In genomic region chr14:57261604-57262003, GRCh38 we compare ENCODE assay signal across 25 cellular contexts.
"Had no signal": no experiment of that assay in that cellular context is flagged by ENCODE, and none has a peak within 500 bp of the region (broad histone marks: within the 10 kb centered on the region; RNA-seq: fewer than 3 reads in every experiment).

No MANE protein-coding gene starts in this region.

- FAIRE-seq: keratinocyte had no signal

- H3K27me3 ChIP-seq: dorsolateral prefrontal cortex, heart left ventricle, neural progenitor cell, pancreas, suprapubic skin, thyroid gland, upper lobe of right lung, vagina had no signal

- H3K27ac Mint-ChIP-seq: natural killer cell treated with Interleukin-12 subunit alpha and Interleukin-12 subunit beta and Interleukin-15 and Interleukin-18, amount 100 ng/mL, for 72 hours; neural progenitor cell; progenitor cell of endocrine pancreas; stimulated activated effector memory CD8-positive, alpha-beta T cell treated with anti-CD3 and anti-CD28 coated beads, Interleukin-12 subunit alpha, Interleukin-12 subunit beta, amount 100 ng/mL, for 72 hours had no signal

- H2AFZ ChIP-seq: neural progenitor cell had no signal

- H3K4me3 Mint-ChIP-seq: natural killer cell treated with Interleukin-12 subunit alpha and Interleukin-12 subunit beta and Interleukin-15 and Interleukin-18, amount 100 ng/mL, for 72 hours; neural progenitor cell; stimulated activated effector memory CD8-positive, alpha-beta T cell treated with anti-CD3 and anti-CD28 coated beads, Interleukin-12 subunit alpha, Interleukin-12 subunit beta, amount 100 ng/mL, for 72 hours had no signal

- H3K9ac ChIP-seq: neural progenitor cell had no signal

- H3K36me3 ChIP-seq: heart left ventricle, left ventricle myocardium inferior, neural progenitor cell, pancreas, suprapubic skin, thyroid gland, upper lobe of right lung, vagina had no signal

- ATAC-seq: heart left ventricle; natural killer cell treated with Interleukin-12 subunit alpha and Interleukin-12 subunit beta and Interleukin-15 and Interleukin-18, amount 100 ng/mL, for 72 hours; right cardiac atrium; stimulated activated effector memory CD8-positive, alpha-beta T cell treated with anti-CD3 and anti-CD28 coated beads, Interleukin-12 subunit alpha, Interleukin-12 subunit beta, amount 100 ng/mL, for 72 hours; stimulated activated naive CD8-positive, alpha-beta T cell treated with anti-CD3 and anti-CD28 coated beads, Interleukin-15, Interleukin-2, amounts not matched to agents 100 U/mL and 50 U/mL, for 24 hours; upper lobe of right lung had no signal

- H3K27me3 Mint-ChIP-seq: natural killer cell treated with Interleukin-12 subunit alpha and Interleukin-12 subunit beta and Interleukin-15 and Interleukin-18, amount 100 ng/mL, for 72 hours; progenitor cell of endocrine pancreas had no signal

- H3K9me3 Mint-ChIP-seq: natural killer cell treated with Interleukin-12 subunit alpha and Interleukin-12 subunit beta and Interleukin-15 and Interleukin-18, amount 100 ng/mL, for 72 hours; stimulated activated effector memory CD8-positive, alpha-beta T cell treated with anti-CD3 and anti-CD28 coated beads, Interleukin-12 subunit alpha, Interleukin-12 subunit beta, amount 100 ng/mL, for 72 hours had no signal

- DNase-seq: cortex of kidney; dorsolateral prefrontal cortex; effector CD8-positive, alpha-beta T cell; foreskin melanocyte; heart left ventricle; hypothalamus; left ventricle myocardium inferior; mesenchymal stem cell; midbrain; nucleus accumbens; pancreas; right cardiac atrium; stimulated activated CD4-positive, alpha-beta T cell treated with anti-CD3 and anti-CD28 coated beads, Interleukin-4, amount 100 ng/mL, for 1 hour; stimulated activated CD8-positive, alpha-beta memory T cell treated with anti-CD3 and anti-CD28 coated beads, Interleukin-4, amount 100 ng/mL, for 48 hours; stimulated activated naive CD8-positive, alpha-beta T cell treated with anti-CD3 and anti-CD28 coated beads, Interleukin-15, Interleukin-2, amounts not matched to agents 100 U/mL and 50 U/mL, for 24 hours; thyroid gland; upper lobe of right lung had no signal

- H3K4me3 ChIP-seq: dorsolateral prefrontal cortex, heart left ventricle, left ventricle myocardium inferior, lung, neural progenitor cell, pancreas, suprapubic skin, thyroid gland, upper lobe of right lung, vagina had no signal

- H3K27ac ChIP-seq: dorsolateral prefrontal cortex, heart left ventricle, left ventricle myocardium inferior, neural progenitor cell, pancreas, suprapubic skin, thyroid gland, upper lobe of right lung, vagina had no signal

- H3K9me3 ChIP-seq: pancreas, suprapubic skin, thyroid gland, upper lobe of right lung, vagina had no signal

- H3K4me2 ChIP-seq: neural progenitor cell had no signal
